Comparison of ENCODE assay signal across 2 cellular contexts in genomic region chrX:47587091-47587891, GRCh38.
TF ChIP-seq lines count a peak whose summit lies in the region.

No MANE protein-coding gene starts in this region.

TF ChIP-seq in IMR-90, 13 proteins besides CTCF, POLR2A, EP300 and RAD21:
- TF ChIP-seq RCOR1 (IDR thresholded peaks at IDR 0.05; ENCODE audit: insufficient replicate concordance, low read length) (no peak), MAZ (IDR thresholded peaks at IDR 0.05; ENCODE audit: borderline replicate concordance, low read depth, low read length) (0 out of 2 replicates have a peak, but pooled peaks have one; percentile 22), BHLHE40 (IDR thresholded peaks at IDR 0.05; ENCODE audit: low read depth, low read length) (no peak), MXI1 (IDR thresholded peaks at IDR 0.05; ENCODE audit: borderline replicate concordance, low read depth, low read length) (no peak)

TF ChIP-seq in GM12878, 131 proteins besides CTCF, POLR2A, EP300 and RAD21:
- TF ChIP-seq SMAD5 (IDR thresholded peaks at IDR 0.05; ENCODE audit: low read depth) (0 out of 2 replicates have a peak, but pooled peaks have one; percentile 27), DPF2 (IDR thresholded peaks at IDR 0.05) (no peak), ZBTB11 (CRISPR knock-in tag; IDR thresholded peaks at IDR 0.05) (no peak), RB1 (IDR thresholded peaks at IDR 0.05; ENCODE audit: borderline replicate concordance) (no peak), USF2 (IDR thresholded peaks at IDR 0.05; ENCODE audit: borderline replicate concordance, low read depth, low read length) (no peak), RUNX3 (IDR thresholded peaks at IDR 0.05; ENCODE audit: low read length) (no peak), CHD2 (IDR thresholded peaks at IDR 0.05; ENCODE audit: borderline replicate concordance, low read depth, low read length) (no peak)
